ENCODE assay signal across 1 cellular context in genomic region chr6:17505062-17505476, GRCh38.
TF ChIP-seq lines count a peak whose summit lies in the region.

No MANE protein-coding gene starts in this region.

TF ChIP-seq in SK-N-SH, 30 proteins besides CTCF, POLR2A, EP300 and RAD21 (continued from another document):
- TF ChIP-seq ZBTB33 (IDR thresholded peaks at IDR 0.05; ENCODE audit: borderline replicate concordance, low read depth) = no peak
- TF ChIP-seq TAF1 (IDR thresholded peaks at IDR 0.05; ENCODE audit: borderline replicate concordance, low read depth, low read length) = no peak
- TF ChIP-seq GATA2 (CRISPR knock-in tag; IDR thresholded peaks at IDR 0.05) = no peak
- no peak for TF ChIP-seq USF1 (IDR thresholded peaks at IDR 0.05; ENCODE audit: borderline replicate concordance, low read depth)
- TF ChIP-seq FOXM1 (IDR thresholded peaks at IDR 0.05; ENCODE audit: low read depth) = no peak
- no peak for TF ChIP-seq FOSL2 (IDR thresholded peaks at IDR 0.05; ENCODE audit: borderline replicate concordance, low read depth)
- no peak for TF ChIP-seq NRF1 (IDR thresholded peaks at IDR 0.05; ENCODE audit: low read depth, low read length)
- no peak for TF ChIP-seq RCOR1 (IDR thresholded peaks at IDR 0.05; ENCODE audit: low read length)
- TF ChIP-seq SMC3 (IDR thresholded peaks at IDR 0.05; ENCODE audit: low read depth, low read length) = no peak
- TF ChIP-seq RXRA (IDR thresholded peaks at IDR 0.05; ENCODE audit: borderline replicate concordance, low read depth) = no peak
- TF ChIP-seq MEF2A (IDR thresholded peaks at IDR 0.05; ENCODE audit: borderline replicate concordance, low read depth) = no peak
